8 cellular contexts compared by ENCODE assay signal in genomic region chr5:132410451-132411381, GRCh38. TPM values are rescaled to one million over a fixed set of nuclear protein-coding genes. Genes with fewer than 3 reads are reported as not detected.
DNase-seq lines count a peak whose midpoint lies in the region; ATAC-seq and TF ChIP-seq lines count a peak whose summit lies in the region.

No MANE protein-coding gene starts in this region.

- peak; percentile 59 for ATAC-seq in GM21723 (IDR thresholded peaks at IDR 0.05; ENCODE audit: unreplicated experiment)

- TF ChIP-seq CTCF in glutamatergic neuron (IDR thresholded peaks at IDR 0.05; ENCODE audit: partially characterized antibody, unreplicated experiment) (peak; percentile 81), ovary (IDR thresholded peaks at IDR 0.05) (peak; percentile 34 to 59 (median 59)), tibial nerve (IDR thresholded peaks at IDR 0.05) (peak; percentile 54 to 77 (median 64))

- H3K9me3 ChIP-seq in ovary, result no peaks in the 10 kb centered on the region
- no peaks in the 10 kb centered on the region for H3K9me3 ChIP-seq in tibial nerve

- CTCF ChIA-PET in activated naive CD4-positive, alpha-beta T cell treated with anti-CD3 and anti-CD28 coated beads, Interleukin-2, amount 10 ng/mL, durations not matched to agents 7 days and 5 days (lab: Charles Lee), result interaction anchor here (1.0 to 3.8 kb wide), 14 partner anchors 10 to 92 kb away, joined by 3 to 16 read pairs (median 5); partner anchors contain the start of gene IRF1

- H3K4me1 ChIP-seq in ovary (ENCODE audit: insufficient read depth) (peaks cover 13% of the 10 kb centered on the region), tibial nerve (peaks cover 0 to 68% (median 43%) of the 10 kb centered on the region in 4 donors)

- peak overlapping the region; percentile 97 for H3K4me3 Mint-ChIP-seq in activated naive CD4-positive, alpha-beta T cell treated with anti-CD3 and anti-CD28 coated beads, Interleukin-2, amount 10 ng/mL, durations not matched to agents 7 days and 5 days
- peak overlapping the region; percentile 75 for H3K4me3 Mint-ChIP-seq in glutamatergic neuron (ENCODE audit: unreplicated experiment)

- 0 to 1% (median 1%) methylated on average over 64 to 92 of the region's 92 CpGs for WGBS in ovary, 3 donors
- WGBS in tibial nerve, 2 donors, result 0% methylated on average over 17 to 80 of the region's 92 CpGs

- no peaks in the 10 kb centered on the region for H3K27me3 Mint-ChIP-seq in activated naive CD4-positive, alpha-beta T cell treated with anti-CD3 and anti-CD28 coated beads, Interleukin-2, amount 10 ng/mL, durations not matched to agents 7 days and 5 days
- H3K27me3 Mint-ChIP-seq in glutamatergic neuron (ENCODE audit: unreplicated experiment), result peaks cover 3% of the 10 kb centered on the region

- H3K27me3 ChIP-seq in ovary (no peaks in the 10 kb centered on the region), tibial nerve (no peaks in the 10 kb centered on the region)

- peak; percentile 83 for DNase-seq in G401 (ENCODE audit: low spot score)
- peak; percentile 28 for DNase-seq in KG1 (lab: John Stamatoyannopoulos, UW)
- DNase-seq in SK-N-DZ (ENCODE audit: low spot score), result peak; percentile 73
- peak; percentile 94 for DNase-seq in activated naive CD4-positive, alpha-beta T cell treated with anti-CD3 and anti-CD28 coated beads, Interleukin-2, amount 10 ng/mL, durations not matched to agents 7 days and 5 days
- peak; percentile 89 for DNase-seq in glutamatergic neuron
- peak; percentile 86 to 91 (median 87) for DNase-seq in ovary
- peak; percentile 55 to 63 for DNase-seq in tibial nerve (ENCODE audit: low spot score in 2 of 2)

- H3K27ac Mint-ChIP-seq in activated naive CD4-positive, alpha-beta T cell treated with anti-CD3 and anti-CD28 coated beads, Interleukin-2, amount 10 ng/mL, durations not matched to agents 7 days and 5 days, result peak overlapping the region; percentile 100
- peak overlapping the region; percentile 57 for H3K27ac Mint-ChIP-seq in glutamatergic neuron (ENCODE audit: unreplicated experiment)

- peaks cover 50% of the 10 kb centered on the region for H3K36me3 Mint-ChIP-seq in activated naive CD4-positive, alpha-beta T cell treated with anti-CD3 and anti-CD28 coated beads, Interleukin-2, amount 10 ng/mL, durations not matched to agents 7 days and 5 days
- no peaks in the 10 kb centered on the region for H3K36me3 Mint-ChIP-seq in glutamatergic neuron (ENCODE audit: unreplicated experiment)

- H3K4me3 ChIP-seq in ovary (peak overlapping the region; percentile 77), tibial nerve (peak overlapping the region; percentile 57 to 84 (median 76))

- no peak for TF ChIP-seq EP300 in ovary (IDR thresholded peaks at IDR 0.05)
- peak in 1 of 2 donors; percentile 67 for TF ChIP-seq EP300 in tibial nerve (IDR thresholded peaks at IDR 0.05)

- peak; percentile 65 for TF ChIP-seq POLR2A in ovary (IDR thresholded peaks at IDR 0.05)
- peak in 1 of 2 donors; percentile 70 for TF ChIP-seq POLR2A in tibial nerve (IDR thresholded peaks at IDR 0.05)

- H3K27ac ChIP-seq in ovary (peak overlapping the region; percentile 98 to 99), tibial nerve (peak overlapping the region; percentile 97 to 100 (median 99))

- no peaks in the 10 kb centered on the region for H3K36me3 ChIP-seq in ovary
- H3K36me3 ChIP-seq in tibial nerve, result no peaks in the 10 kb centered on the region

- H3K9me3 Mint-ChIP-seq in activated naive CD4-positive, alpha-beta T cell treated with anti-CD3 and anti-CD28 coated beads, Interleukin-2, amount 10 ng/mL, durations not matched to agents 7 days and 5 days, result peaks cover 6% of the 10 kb centered on the region
- peaks cover 3% of the 10 kb centered on the region for H3K9me3 Mint-ChIP-seq in glutamatergic neuron (ENCODE audit: unreplicated experiment)

- peaks cover 70% of the 10 kb centered on the region for H3K4me1 Mint-ChIP-seq in activated naive CD4-positive, alpha-beta T cell treated with anti-CD3 and anti-CD28 coated beads, Interleukin-2, amount 10 ng/mL, durations not matched to agents 7 days and 5 days
- H3K4me1 Mint-ChIP-seq in glutamatergic neuron (ENCODE audit: low read depth, unreplicated experiment), result peaks cover 3% of the 10 kb centered on the region

- intact Hi-C loops in ovary (cut with DNase I), result loop anchor here in 3 of 4 donors (2.0 to 10.0 kb wide), 3 partner anchors 22 to 84 kb away; partner anchors contain the start of gene IRF1 (in 2 of the 3)

- in situ Hi-C loops in G401 (cut with HindIII; ENCODE audit: low sequenced_read_pairs), result no loop called here

RNA-seq across cellular contexts. Expression of gene SLC22A5, which starts 41.2 kb away (rescaled TPM):
- 5.3 and 5.4 TPM in 2 replicates for total RNA-seq in G401 (2014; rRNA removed; shearing (Covaris generic))
- 1.3 and 1.5 TPM in 2 replicates for polyA plus RNA-seq in SK-N-DZ (2014; cell fraction: cytosol; rRNA removed)
- 2.8 and 7.0 TPM in 2 replicates for polyA plus RNA-seq in SK-N-DZ (2014; cell fraction: nucleus; rRNA removed)
- total RNA-seq in glutamatergic neuron (ENCODE audit: unreplicated experiment) (0.81 TPM), ovary (10 to 100 TPM in 6 of 7 donors, 1 to 10 TPM in 1; 8.7 to 37.5 (median 10.6) TPM), tibial nerve (10 to 100 TPM; 11.3 to 19.0 (median 16.3) TPM)
- 10 to 100 TPM in 1 of 2 donors, 1 to 10 TPM in 1; 5.2 to 10.4 TPM for polyA plus RNA-seq in ovary

Comparison
In these comparisons a context has a peak if more than half of its experiments do, and no peak if none do; other contexts are left out.
1. Peak in every context shown above with its lines: DNase-seq, ATAC-seq, H3K4me3 ChIP-seq and H3K27ac ChIP-seq.
2. DNase-seq: peak in every context shown above with its lines; median percentile 94 in activated naive CD4-positive, alpha-beta T cell treated with anti-CD3 and anti-CD28 coated beads, Interleukin-2, amount 10 ng/mL, durations not matched to agents 7 days and 5 days; 89 in glutamatergic neuron; 87 in ovary; 83 in G401; 73 in SK-N-DZ; 59 in tibial nerve; 28 in KG1.